In genomic region chr6:150697515-150697914, GRCh38 we compare ENCODE assay signal across 20 cellular contexts.
A peak's percentile ranks its signal among the peaks of the same experiment; 100 is the strongest.
DNase-seq lines count a peak whose midpoint lies in the region; ATAC-seq lines count a peak whose summit lies in the region.
"Had no signal": no experiment of that assay in that cellular context is flagged by ENCODE, and none has a peak within 500 bp of the region (broad histone marks: within the 10 kb centered on the region; RNA-seq: fewer than 3 reads in every experiment).

No MANE protein-coding gene starts in this region.

- no peak overlapping the region for H3K4me3 Mint-ChIP-seq in stimulated activated memory B cell treated with anti-CD40 and anti-IgM and Interleukin-4, amounts not matched to agents 10 μg/mL and 1 μg/mL and 100 μg/mL, for 72 hours
- H3K4me3 Mint-ChIP-seq: activated CD4-positive, alpha-beta T cell treated with anti-CD3 and anti-CD28 coated beads for 36 hours; activated naive CD4-positive, alpha-beta T cell treated with anti-CD3 and anti-CD28 coated beads, Interleukin-2, amount 50 U/mL, for 24 hours; CD4-positive, CD25-positive, alpha-beta regulatory T cell; nephron progenitor cell had no signal

- H3K4me1 ChIP-seq in adipocyte (ENCODE audit: control insufficient read depth, insufficient read depth, low read length), result no peaks in the 10 kb centered on the region
- no peaks in the 10 kb centered on the region for H3K4me1 ChIP-seq in right cardiac atrium (ENCODE audit: control insufficient read depth, insufficient read depth, low read length)
- H3K4me1 ChIP-seq: lower lobe of right lung had no signal

- intact Hi-C loops in right cardiac atrium (cut with DNase I), result no loop called here

- DNase-seq in DMS 273 (lab: John Stamatoyannopoulos, UW; ENCODE audit: unreplicated experiment) (peak; percentile 47), DMS 273 treated with DMSO at 0.1 percent for 48 hours (lab: John Stamatoyannopoulos, UW) (no peak), adipocyte (ENCODE audit: low read depth) (peak; percentile 15), right cardiac atrium (peak in 2 of 3 donors; percentile 27 to 56)
- no peak for DNase-seq in activated CD4-positive, alpha-beta T cell treated with anti-CD3 and anti-CD28 coated beads for 4 hours
- DNase-seq: activated CD4-positive, alpha-beta T cell treated with anti-CD3 and anti-CD28 coated beads for 36 hours; caudate nucleus; CD4-positive, CD25-positive, alpha-beta regulatory T cell; effector CD8-positive, alpha-beta T cell; lower lobe of right lung; MV-4-11; nephron progenitor cell; stimulated activated CD4-positive, alpha-beta T cell treated with anti-CD3 and anti-CD28 coated beads, Interleukin-4, amount 100 ng/mL, for 24 hours; T-helper 9 cell; transverse colon had no signal

- H3K27ac Mint-ChIP-seq in stimulated activated memory B cell treated with anti-CD40 and anti-IgM and Interleukin-4, amounts not matched to agents 10 μg/mL and 1 μg/mL and 100 μg/mL, for 72 hours, result peak overlapping the region; percentile 51
- H3K27ac Mint-ChIP-seq: activated CD4-positive, alpha-beta T cell treated with anti-CD3 and anti-CD28 coated beads for 36 hours; activated naive CD4-positive, alpha-beta T cell treated with anti-CD3 and anti-CD28 coated beads, Interleukin-2, amount 50 U/mL, for 24 hours; CD4-positive, CD25-positive, alpha-beta regulatory T cell; nephron progenitor cell had no signal

- H3K9ac ChIP-seq in adipocyte (ENCODE audit: low read length), result no peak overlapping the region

- no peaks in the 10 kb centered on the region for H3K27me3 Mint-ChIP-seq in stimulated activated memory B cell treated with anti-CD40 and anti-IgM and Interleukin-4, amounts not matched to agents 10 μg/mL and 1 μg/mL and 100 μg/mL, for 72 hours
- H3K27me3 Mint-ChIP-seq: activated CD4-positive, alpha-beta T cell treated with anti-CD3 and anti-CD28 coated beads for 36 hours; CD4-positive, CD25-positive, alpha-beta regulatory T cell had no signal

- WGBS in right cardiac atrium, result 64% methylated on average over 2 of the region's 2 CpGs

- no peaks in the 10 kb centered on the region for H3K9me3 ChIP-seq in adipocyte (ENCODE audit: control insufficient read depth, low read length)
- no peaks in the 10 kb centered on the region for H3K9me3 ChIP-seq in right cardiac atrium (ENCODE audit: control insufficient read depth, low read length)
- H3K9me3 ChIP-seq: lower lobe of right lung, transverse colon had no signal

- no peak overlapping the region for H3K27ac ChIP-seq in right cardiac atrium (ENCODE audit: low read length)
- H3K27ac ChIP-seq: 22Rv1, lower lobe of right lung, transverse colon had no signal

- H3K27me3 ChIP-seq in adipocyte (replicated peaks; ENCODE audit: control insufficient read depth, insufficient read depth, low read length), result peaks cover 3% of the 10 kb centered on the region
- H3K27me3 ChIP-seq in right cardiac atrium (ENCODE audit: control insufficient read depth, insufficient read depth), result no peaks in the 10 kb centered on the region
- H3K27me3 ChIP-seq: transverse colon had no signal

- peaks cover 72% of the 10 kb centered on the region for H3K4me1 Mint-ChIP-seq in stimulated activated memory B cell treated with anti-CD40 and anti-IgM and Interleukin-4, amounts not matched to agents 10 μg/mL and 1 μg/mL and 100 μg/mL, for 72 hours
- H3K4me1 Mint-ChIP-seq: activated naive CD4-positive, alpha-beta T cell treated with anti-CD3 and anti-CD28 coated beads, Interleukin-2, amount 50 U/mL, for 24 hours had no signal

- H3K36me3 ChIP-seq in adipocyte (ENCODE audit: control insufficient read depth, insufficient read depth, low read length, severe bottlenecking), result no peaks in the 10 kb centered on the region
- H3K36me3 ChIP-seq: lower lobe of right lung, transverse colon had no signal

- peak; percentile 68 to 72 for ATAC-seq in right cardiac atrium
- no peak for ATAC-seq in stimulated activated memory B cell treated with anti-CD40 and anti-IgM and Interleukin-4, amounts not matched to agents 10 μg/mL and 1 μg/mL and 100 μg/mL, for 72 hours
- no peak for ATAC-seq in GM21528 (IDR thresholded peaks at IDR 0.05; ENCODE audit: low FRiP score, unreplicated experiment)
- no peak for ATAC-seq in HG02588 (IDR thresholded peaks at IDR 0.05; ENCODE audit: unreplicated experiment)
- ATAC-seq: activated CD4-positive, alpha-beta T cell treated with anti-CD3 and anti-CD28 coated beads for 36 hours had no signal

- no peaks in the 10 kb centered on the region for H3K9me3 Mint-ChIP-seq in stimulated activated memory B cell treated with anti-CD40 and anti-IgM and Interleukin-4, amounts not matched to agents 10 μg/mL and 1 μg/mL and 100 μg/mL, for 72 hours
- H3K9me3 Mint-ChIP-seq: activated naive CD4-positive, alpha-beta T cell treated with anti-CD3 and anti-CD28 coated beads, Interleukin-2, amount 50 U/mL, for 24 hours; CD4-positive, CD25-positive, alpha-beta regulatory T cell; nephron progenitor cell had no signal

- peaks cover 27% of the 10 kb centered on the region for H3K36me3 Mint-ChIP-seq in stimulated activated memory B cell treated with anti-CD40 and anti-IgM and Interleukin-4, amounts not matched to agents 10 μg/mL and 1 μg/mL and 100 μg/mL, for 72 hours
- H3K36me3 Mint-ChIP-seq: activated naive CD4-positive, alpha-beta T cell treated with anti-CD3 and anti-CD28 coated beads, Interleukin-2, amount 50 U/mL, for 24 hours; CD4-positive, CD25-positive, alpha-beta regulatory T cell had no signal

- H3K4me3 ChIP-seq in adipocyte (ENCODE audit: low read length), result no peak overlapping the region
- no peak overlapping the region for H3K4me3 ChIP-seq in right cardiac atrium (ENCODE audit: low read length)
- H3K4me3 ChIP-seq: lower lobe of right lung, transverse colon had no signal

Comparison
In these comparisons a context has a peak if more than half of its experiments do, and no peak if none do; other contexts are left out.
1. DNase-seq: peak in DMS 273 (single experiment), adipocyte (single experiment) and right cardiac atrium (2 of 3); none in DMS 273 treated with DMSO at 0.1 percent for 48 hours (single experiment) and activated CD4-positive, alpha-beta T cell treated with anti-CD3 and anti-CD28 coated beads for 4 hours (0 of 2).
2. ATAC-seq: peak in right cardiac atrium (2 of 2); none in stimulated activated memory B cell treated with anti-CD40 and anti-IgM and Interleukin-4, amounts not matched to agents 10 μg/mL and 1 μg/mL and 100 μg/mL, for 72 hours (single experiment), GM21528 (single experiment) and HG02588 (single experiment).